Comparison of ENCODE assay signal across 20 cellular contexts in the genomic region with DNA sequence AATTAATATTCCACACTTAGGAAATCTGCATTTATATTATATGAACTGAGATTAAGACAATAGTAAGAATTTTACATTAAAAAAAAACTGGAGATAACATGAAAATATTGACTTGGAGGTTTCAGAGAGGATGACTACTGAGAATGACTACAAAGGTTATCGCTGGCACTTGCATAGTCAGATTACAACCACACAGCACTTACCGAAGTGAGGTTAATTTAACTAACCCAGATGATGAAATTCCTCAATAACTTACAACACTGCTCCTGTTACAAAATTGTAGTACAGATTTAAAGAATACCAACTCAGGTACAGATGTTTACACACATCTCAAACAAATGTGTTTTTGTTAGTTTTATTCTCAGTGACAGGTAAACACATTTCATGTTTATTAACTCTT.
"Had no signal": no experiment of that assay in that cellular context is flagged by ENCODE, and none has a peak within 500 bp of the region (broad histone marks: within the 10 kb centered on the region; RNA-seq: fewer than 3 reads in every experiment).

No MANE protein-coding gene starts in this region.

- ATAC-seq: effector memory CD8-positive, alpha-beta T cell; left colon; natural killer cell; pancreas; T-helper 17 cell had no signal

- H3K27ac ChIP-seq: cardiac muscle cell, pancreas, spleen, tibial nerve had no signal

- H3K36me3 ChIP-seq: cardiac muscle cell, pancreas, sigmoid colon had no signal

- H3K4me1 ChIP-seq: pancreas, spleen, tibial nerve had no signal

- H3K27me3 ChIP-seq: cardiac muscle cell, pancreas, sigmoid colon, spleen, tibial nerve had no signal

- DNase-seq: activated CD4-positive, alpha-beta T cell treated with anti-CD3 and anti-CD28 coated beads for 4 hours; activated CD8-positive, alpha-beta memory T cell treated with anti-CD3 and anti-CD28 coated beads, Interleukin-2, amount 50 U/mL, for 4 hours; amniotic stem cell; dermis blood vessel endothelial cell; effector memory CD8-positive, alpha-beta T cell; glutamatergic neuron; hypothalamus; islet precursor cell; left colon; natural killer cell; pancreas; sigmoid colon; spleen; stimulated activated CD4-positive, alpha-beta T cell treated with anti-CD3 and anti-CD28 coated beads, Interleukin-4, amount 100 ng/mL, for 4 hours; stimulated activated naive CD4-positive, alpha-beta T cell; T-helper 17 cell had no signal

- H3K4me3 ChIP-seq: cardiac muscle cell, lung, pancreas, sigmoid colon, spleen, tibial nerve had no signal

- FAIRE-seq: urothelium cell line had no signal

- H3K9me3 ChIP-seq: pancreas had no signal
